18 cellular contexts compared by ENCODE assay signal in the genomic region with DNA sequence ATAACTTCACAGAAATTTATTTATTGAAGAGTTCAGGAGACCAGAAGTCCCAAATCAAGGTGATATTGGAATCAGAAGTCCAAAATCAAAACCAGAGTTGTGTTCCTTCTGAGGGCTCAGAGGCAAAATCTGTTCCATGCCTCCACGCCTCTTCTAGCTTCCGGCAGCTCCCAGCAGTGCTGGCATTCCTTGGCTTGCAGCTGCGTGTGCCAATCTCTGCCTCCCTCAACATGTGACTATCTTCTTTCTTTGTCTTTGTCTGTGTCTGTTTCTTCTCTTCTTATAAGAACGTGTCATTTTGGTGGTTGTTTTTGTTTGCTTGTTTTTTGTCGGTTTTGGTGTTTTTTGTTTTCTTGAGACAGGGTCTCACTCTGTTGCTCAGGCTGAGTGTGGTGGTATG.
DNase-seq lines count a peak whose midpoint lies in the region; ATAC-seq, FAIRE-seq and TF ChIP-seq lines count a peak whose summit lies in the region.
"Had no signal": no experiment of that assay in that cellular context is flagged by ENCODE, and none has a peak within 500 bp of the region (broad histone marks: within the 10 kb centered on the region; RNA-seq: fewer than 3 reads in every experiment).

No MANE protein-coding gene starts in this region.

- no peak for DNase-seq in activated naive CD4-positive, alpha-beta T cell treated with anti-CD3 and anti-CD28 coated beads for 36 hours
- no peak for DNase-seq in activated naive CD4-positive, alpha-beta T cell treated with anti-CD3 and anti-CD28 coated beads, Interleukin-2, amount 10 ng/mL, durations not matched to agents 7 days and 5 days
- DNase-seq in SJCRH30 (peak; percentile 64 to 70), urothelium cell line (ENCODE audit: low spot score) (no peak), suprapubic skin (ENCODE audit: low spot score in 2 of 2) (no peak), H9 (no peak)
- no peak for DNase-seq in naive thymus-derived CD4-positive, alpha-beta T cell
- DNase-seq: CD4-positive, alpha-beta memory T cell; DND-41; GDM1; HFFc6; KG1; NCI-H1092; NCI-H1694 treated with DMSO at 0.1 percent for 48 hours; NCI-H69 had no signal

- CTCF ChIA-PET in activated naive CD4-positive, alpha-beta T cell treated with anti-CD3 and anti-CD28 coated beads for 36 hours (lab: Charles Lee): interaction anchor here (0.6 to 5.6 kb wide), 4 partner anchors 10 to 680 kb away, joined by 3 to 77 read pairs (median 5); no protein-coding TSS in a partner anchor
- CTCF ChIA-PET in activated naive CD4-positive, alpha-beta T cell treated with anti-CD3 and anti-CD28 coated beads, Interleukin-2, amount 10 ng/mL, durations not matched to agents 7 days and 5 days (lab: Charles Lee): interaction anchor here (1.3 to 8.2 kb wide), 2 partner anchors 217 to 327 kb away, joined by 3 to 73 read pairs; no protein-coding TSS in a partner anchor
- CTCF ChIA-PET in naive thymus-derived CD4-positive, alpha-beta T cell (lab: Charles Lee): interaction anchor here (1.1 kb wide), 1 partner anchor 219 kb away, joined by 4 read pairs; no protein-coding TSS in a partner anchor

- no peak overlapping the region for H3K4me2 ChIP-seq in H9 (ENCODE audit: insufficient read depth, insufficient read length, low read length)

- H3K4me3 ChIP-seq in SJCRH30 (no peak overlapping the region), suprapubic skin (no peak overlapping the region)
- no peak overlapping the region for H3K4me3 ChIP-seq in naive thymus-derived CD4-positive, alpha-beta T cell (ENCODE audit: low read length)

- H3K23me2 ChIP-seq in H9 (ENCODE audit: insufficient read length, low read depth, low read length, poor library complexity, severe bottlenecking): no peaks in the 10 kb centered on the region

- H3K9me3 ChIP-seq in SJCRH30 (replicated peaks) (peaks cover 2% of the 10 kb centered on the region; the same call in 1 of the 2 replicates), suprapubic skin (no peaks in the 10 kb centered on the region), H9 (ENCODE audit: control insufficient read depth, low read depth, low read length) (no peaks in the 10 kb centered on the region)
- peaks cover 0 to 17% (median 3%) of the 10 kb centered on the region in 3 experiments for H3K9me3 ChIP-seq in naive thymus-derived CD4-positive, alpha-beta T cell (ENCODE audit: control insufficient read depth in 2 of 3, low read length in 3 of 3)

- no peak overlapping the region for H2BK20ac ChIP-seq in H9 (ENCODE audit: low read depth, low read length, poor library complexity, severe bottlenecking)

- no peak overlapping the region for H3K18ac ChIP-seq in H9 (ENCODE audit: insufficient read length, low read depth, low read length)

- H3K56ac ChIP-seq in H9 (ENCODE audit: insufficient read length, low read depth, low read length): no peak overlapping the region

- no peaks in the 10 kb centered on the region for H3K79me1 ChIP-seq in H9 (ENCODE audit: insufficient read depth, low read depth, low read length, poor library complexity, severe bottlenecking)

- POLR2A ChIA-PET in naive thymus-derived CD4-positive, alpha-beta T cell (lab: Charles Lee): interaction anchor here (1.3 kb wide), 1 partner anchor 112 kb away, joined by 3 read pairs; no protein-coding TSS in a partner anchor

- no peak overlapping the region for H4K8ac ChIP-seq in H9 (replicated peaks; ENCODE audit: insufficient read length, low read depth, low read length)

- H3K4me1 Mint-ChIP-seq in activated naive CD4-positive, alpha-beta T cell treated with anti-CD3 and anti-CD28 coated beads for 36 hours (ENCODE audit: low read depth): peaks cover 6% of the 10 kb centered on the region
- H3K4me1 Mint-ChIP-seq in activated naive CD4-positive, alpha-beta T cell treated with anti-CD3 and anti-CD28 coated beads, Interleukin-2, amount 10 ng/mL, durations not matched to agents 7 days and 5 days: no peaks in the 10 kb centered on the region
- peaks cover 11 to 42% (median 29%) of the 10 kb centered on the region in 7 donors for H3K4me1 Mint-ChIP-seq in naive thymus-derived CD4-positive, alpha-beta T cell
- peaks cover 23 to 26% of the 10 kb centered on the region in 2 experiments for H3K4me1 Mint-ChIP-seq in H9

- H2BK12ac ChIP-seq in H9 (ENCODE audit: insufficient read length, low read depth, low read length): no peak overlapping the region

- H3K9ac ChIP-seq in H9 (ENCODE audit: extremely low read depth, insufficient read length, low read length): no peak overlapping the region

- H2BK15ac ChIP-seq in H9 (ENCODE audit: low read depth, low read length): no peak overlapping the region

- no peak overlapping the region for H3K4me3 Mint-ChIP-seq in activated naive CD4-positive, alpha-beta T cell treated with anti-CD3 and anti-CD28 coated beads for 36 hours
- no peak overlapping the region for H3K4me3 Mint-ChIP-seq in activated naive CD4-positive, alpha-beta T cell treated with anti-CD3 and anti-CD28 coated beads, Interleukin-2, amount 10 ng/mL, durations not matched to agents 7 days and 5 days
- H3K4me3 Mint-ChIP-seq in naive thymus-derived CD4-positive, alpha-beta T cell: no peak overlapping the region
- no peak overlapping the region; a peak in 1 of 5 replicates for H3K4me3 Mint-ChIP-seq in H9
- H3K4me3 Mint-ChIP-seq: CD4-positive, alpha-beta memory T cell; HFFc6 had no signal

- peak overlapping the region; percentile 5 for H3K27ac Mint-ChIP-seq in activated naive CD4-positive, alpha-beta T cell treated with anti-CD3 and anti-CD28 coated beads for 36 hours
- no peak overlapping the region for H3K27ac Mint-ChIP-seq in activated naive CD4-positive, alpha-beta T cell treated with anti-CD3 and anti-CD28 coated beads, Interleukin-2, amount 10 ng/mL, durations not matched to agents 7 days and 5 days
- peak overlapping the region in 8 of 9 donors; percentile 25 to 91 (median 72) for H3K27ac Mint-ChIP-seq in naive thymus-derived CD4-positive, alpha-beta T cell
- no peak overlapping the region for H3K27ac Mint-ChIP-seq in H9
- H3K27ac Mint-ChIP-seq: HFFc6 had no signal

- H4K91ac ChIP-seq in H9 (ENCODE audit: insufficient read length, low read depth, low read length): no peak overlapping the region

- peaks cover 9% of the 10 kb centered on the region for H3K9me3 Mint-ChIP-seq in activated naive CD4-positive, alpha-beta T cell treated with anti-CD3 and anti-CD28 coated beads for 36 hours
- peaks cover 12% of the 10 kb centered on the region for H3K9me3 Mint-ChIP-seq in activated naive CD4-positive, alpha-beta T cell treated with anti-CD3 and anti-CD28 coated beads, Interleukin-2, amount 10 ng/mL, durations not matched to agents 7 days and 5 days
- peaks cover 0 to 18% (median 14%) of the 10 kb centered on the region in 11 donors for H3K9me3 Mint-ChIP-seq in naive thymus-derived CD4-positive, alpha-beta T cell
- peaks cover 0 to 4% of the 10 kb centered on the region in 2 experiments; a peak in 1 of 5 replicates for H3K9me3 Mint-ChIP-seq in H9
- H3K9me3 Mint-ChIP-seq: HFFc6 had no signal

- ATAC-seq in naive thymus-derived CD4-positive, alpha-beta T cell: no peak

- TF ChIP-seq CTCF in suprapubic skin (IDR thresholded peaks at IDR 0.05) (no peak), H9 (conservative IDR thresholded peaks at IDR 0.05) (no peak)

- no peak overlapping the region for H2BK5ac ChIP-seq in H9 (ENCODE audit: insufficient read length, low read length)

- no peak overlapping the region for H3K27ac ChIP-seq in SJCRH30
- H3K27ac ChIP-seq in naive thymus-derived CD4-positive, alpha-beta T cell (ENCODE audit: low read depth, low read length): no peak overlapping the region
- H3K27ac ChIP-seq in suprapubic skin: no peak overlapping the region
- H3K27ac ChIP-seq in H9 (ENCODE audit: insufficient read length, low read depth, low read length): no peak overlapping the region
- H3K27ac ChIP-seq: RWPE1 had no signal

- H3K4me1 ChIP-seq in SJCRH30 (no peaks in the 10 kb centered on the region), suprapubic skin (peaks cover 17% of the 10 kb centered on the region), H9 (ENCODE audit: insufficient read depth, low read length) (peaks cover 7% of the 10 kb centered on the region; the same call in 1 of the 2 replicates)
- H3K4me1 ChIP-seq in naive thymus-derived CD4-positive, alpha-beta T cell (ENCODE audit: control insufficient read depth in 2 of 2, insufficient read depth in 2 of 2, low read length in 2 of 2): no peaks in the 10 kb centered on the region

- H3K27me3 ChIP-seq in SJCRH30 (peaks cover 4% of the 10 kb centered on the region; the same call in 1 of the 2 replicates), suprapubic skin (no peaks in the 10 kb centered on the region), H9 (ENCODE audit: insufficient read depth, low read length) (no peaks in the 10 kb centered on the region)
- H3K27me3 ChIP-seq in naive thymus-derived CD4-positive, alpha-beta T cell (ENCODE audit: control insufficient read depth in 2 of 2, insufficient read depth in 2 of 2, low read length in 2 of 2): no peaks in the 10 kb centered on the region

- no peak overlapping the region for H2BK120ac ChIP-seq in H9 (ENCODE audit: low read depth, low read length, poor library complexity, severe bottlenecking)

- H3K23ac ChIP-seq in H9 (ENCODE audit: insufficient read length, low read depth, low read length): no peak overlapping the region

- no peak overlapping the region for H4K5ac ChIP-seq in H9 (ENCODE audit: insufficient read length, low read depth, low read length)

- H3K4ac ChIP-seq in H9 (ENCODE audit: low read depth, low read length): no peak overlapping the region

- H2AK5ac ChIP-seq in H9 (ENCODE audit: insufficient read length, low read length): no peak overlapping the region

- H3K36me3 Mint-ChIP-seq in activated naive CD4-positive, alpha-beta T cell treated with anti-CD3 and anti-CD28 coated beads for 36 hours (ENCODE audit: low read depth): peaks cover 47% of the 10 kb centered on the region
- H3K36me3 Mint-ChIP-seq in activated naive CD4-positive, alpha-beta T cell treated with anti-CD3 and anti-CD28 coated beads, Interleukin-2, amount 10 ng/mL, durations not matched to agents 7 days and 5 days: peaks cover 72% of the 10 kb centered on the region
- peaks cover 34 to 62% (median 46%) of the 10 kb centered on the region in 5 donors for H3K36me3 Mint-ChIP-seq in naive thymus-derived CD4-positive, alpha-beta T cell
- H3K36me3 Mint-ChIP-seq in H9 (ENCODE audit: insufficient read depth in 1 of 3, low read depth in 3 of 3): no peaks in the 10 kb centered on the region

- H3K27me3 Mint-ChIP-seq in activated naive CD4-positive, alpha-beta T cell treated with anti-CD3 and anti-CD28 coated beads for 36 hours (ENCODE audit: low read depth): no peaks in the 10 kb centered on the region
- H3K27me3 Mint-ChIP-seq in activated naive CD4-positive, alpha-beta T cell treated with anti-CD3 and anti-CD28 coated beads, Interleukin-2, amount 10 ng/mL, durations not matched to agents 7 days and 5 days: no peaks in the 10 kb centered on the region
- no peaks in the 10 kb centered on the region for H3K27me3 Mint-ChIP-seq in naive thymus-derived CD4-positive, alpha-beta T cell
- H3K27me3 Mint-ChIP-seq in H9 (ENCODE audit: low read depth): peaks cover 2% of the 10 kb centered on the region
- H3K27me3 Mint-ChIP-seq: CD4-positive, alpha-beta memory T cell had no signal

- H3K36me3 ChIP-seq in SJCRH30 (no peaks in the 10 kb centered on the region), suprapubic skin (no peaks in the 10 kb centered on the region)
- peaks cover 11 to 70% (median 11%) of the 10 kb centered on the region in 3 experiments for H3K36me3 ChIP-seq in naive thymus-derived CD4-positive, alpha-beta T cell (ENCODE audit: control insufficient read depth in 2 of 3, insufficient read depth in 3 of 3, low read length in 3 of 3)

- intact Hi-C loops in activated naive CD4-positive, alpha-beta T cell treated with anti-CD3 and anti-CD28 coated beads for 36 hours (cut with micrococcal nuclease): no loop called here
- intact Hi-C loops in naive thymus-derived CD4-positive, alpha-beta T cell (cut with micrococcal nuclease): no loop called here

- H2AFZ ChIP-seq in H9 (ENCODE audit: low read length): no peak overlapping the region

- 82% methylated on average over 5 of the region's 5 CpGs for WGBS in suprapubic skin
- WGBS in H9 (ENCODE audit: extremely low coverage, insufficient read length, low lambda C conversion rate): no CpG with 5 or more reads among the region's 5 CpGs

- peak; percentile 32 for FAIRE-seq in urothelium cell line (lab: Jason Lieb, UNC)
- FAIRE-seq: GM12892, H1 had no signal

- no peak overlapping the region for H3T11ph ChIP-seq in H9 (ENCODE audit: low read length)

- no peaks in the 10 kb centered on the region for H3K79me2 ChIP-seq in H9 (ENCODE audit: insufficient read depth, low read length)

- TF ChIP-seq POLR2A in suprapubic skin (IDR thresholded peaks at IDR 0.05): no peak

- no peak for TF ChIP-seq EP300 in suprapubic skin (IDR thresholded peaks at IDR 0.05)

- H3K14ac ChIP-seq in H9 (ENCODE audit: insufficient read depth, low read length): no peak overlapping the region

- H4K20me1 ChIP-seq in H9 (ENCODE audit: control insufficient read depth, insufficient read depth, insufficient read length): no peaks in the 10 kb centered on the region

Comparison
In these comparisons a context has a peak if more than half of its experiments do, and no peak if none do; other contexts are left out.
1. H3K27ac Mint-ChIP-seq: peak in activated naive CD4-positive, alpha-beta T cell treated with anti-CD3 and anti-CD28 coated beads for 36 hours (single experiment) and naive thymus-derived CD4-positive, alpha-beta T cell (8 of 9); none in activated naive CD4-positive, alpha-beta T cell treated with anti-CD3 and anti-CD28 coated beads, Interleukin-2, amount 10 ng/mL, durations not matched to agents 7 days and 5 days (single experiment) and H9 (0 of 3).
2. DNase-seq: peak in SJCRH30 (2 of 2); none in activated naive CD4-positive, alpha-beta T cell treated with anti-CD3 and anti-CD28 coated beads for 36 hours (single experiment), activated naive CD4-positive, alpha-beta T cell treated with anti-CD3 and anti-CD28 coated beads, Interleukin-2, amount 10 ng/mL, durations not matched to agents 7 days and 5 days (single experiment), naive thymus-derived CD4-positive, alpha-beta T cell (0 of 9), urothelium cell line (single experiment), suprapubic skin (0 of 2) and H9 (single experiment).